Comparison of ENCODE assay signal across 22 cellular contexts in genomic region chr13:39452834-39453233, GRCh38.
DNase-seq lines count a peak whose midpoint lies in the region; ATAC-seq and TF ChIP-seq lines count a peak whose summit lies in the region.
"Had no signal": no experiment of that assay in that cellular context is flagged by ENCODE, and none has a peak within 500 bp of the region (broad histone marks: within the 10 kb centered on the region; RNA-seq: fewer than 3 reads in every experiment).

No MANE protein-coding gene starts in this region.

- TF ChIP-seq EP300 in esophagus muscularis mucosa (IDR thresholded peaks at IDR 0.05): no peak

- DNase-seq in SHP77 (lab: John Stamatoyannopoulos, UW) (peak; percentile 5 to 32), SHP77 treated with DMSO at 0.1 percent for 48 hours (lab: John Stamatoyannopoulos, UW) (no peak), esophagus muscularis mucosa (ENCODE audit: extremely low spot score) (no peak), mesothelial cell of epicardium (ENCODE audit: low spot score in 2 of 2, unreplicated experiment in 2 of 2) (no peak), upper lobe of right lung (no peak)
- no peak for DNase-seq in activated naive CD8-positive, alpha-beta T cell treated with anti-CD3 and anti-CD28 coated beads, Interleukin-2, amount 50 U/mL, for 24 hours
- no peak for DNase-seq in activated naive CD4-positive, alpha-beta T cell treated with anti-CD3 and anti-CD28 coated beads for 36 hours
- DNase-seq: activated CD4-positive, alpha-beta memory T cell treated with anti-CD3 and anti-CD28 coated beads, Interleukin-2, amount 10 ng/mL, durations not matched to agents 7 days and 5 days; activated T-cell treated with anti-CD3 and anti-CD28 coated beads, Interleukin-2, amount 50 U/mL, for 4 hours; CD4-positive, alpha-beta memory T cell; lower lobe of right lung; NCI-H1694; stimulated activated CD4-positive, alpha-beta T cell treated with anti-CD3 and anti-CD28 coated beads, Interleukin-15, amount 100 ng/mL, for 24 hours; stimulated activated naive B cell treated with anti-CD40 and anti-IgM and Interleukin-4, amounts not matched to agents 10 μg/mL and 1 μg/mL and 100 μg/mL, for 72 hours had no signal

- ATAC-seq in upper lobe of right lung (peak; percentile 51), HG03469 (IDR thresholded peaks at IDR 0.05; ENCODE audit: unreplicated experiment) (no peak)
- no peak for ATAC-seq in activated naive CD8-positive, alpha-beta T cell treated with anti-CD3 and anti-CD28 coated beads, Interleukin-2, amount 50 U/mL, for 24 hours
- ATAC-seq: activated T-cell treated with anti-CD3 and anti-CD28 coated beads, Interleukin-2, amount 50 U/mL, for 4 hours; esophagus mucosa; natural killer cell treated with Interleukin-12 subunit alpha and Interleukin-12 subunit beta and Interleukin-15 and Interleukin-18, amount 100 ng/mL, for 72 hours; WTC11 had no signal

- H3K27me3 Mint-ChIP-seq in mesothelial cell of epicardium (ENCODE audit: low read depth): no peaks in the 10 kb centered on the region
- peaks cover 3% of the 10 kb centered on the region for H3K27me3 Mint-ChIP-seq in activated naive CD8-positive, alpha-beta T cell treated with anti-CD3 and anti-CD28 coated beads, Interleukin-2, amount 50 U/mL, for 24 hours
- peaks cover 14% of the 10 kb centered on the region for H3K27me3 Mint-ChIP-seq in activated naive CD4-positive, alpha-beta T cell treated with anti-CD3 and anti-CD28 coated beads for 36 hours (ENCODE audit: low read depth)
- H3K27me3 Mint-ChIP-seq: natural killer cell treated with Interleukin-12 subunit alpha and Interleukin-12 subunit beta and Interleukin-15 and Interleukin-18, amount 100 ng/mL, for 72 hours had no signal

- peaks cover 33 to 65% (median 45%) of the 10 kb centered on the region in 4 donors for H3K4me1 ChIP-seq in esophagus muscularis mucosa
- peaks cover 40% of the 10 kb centered on the region for H3K4me1 ChIP-seq in upper lobe of right lung

- H3K9me3 ChIP-seq in esophagus muscularis mucosa (no peaks in the 10 kb centered on the region), upper lobe of right lung (no peaks in the 10 kb centered on the region)
- H3K9me3 ChIP-seq: lower lobe of right lung had no signal

- no peak for TF ChIP-seq POLR2A in esophagus muscularis mucosa (IDR thresholded peaks at IDR 0.05; ENCODE audit: low read depth)

- peaks cover 43% of the 10 kb centered on the region for H3K4me1 Mint-ChIP-seq in mesothelial cell of epicardium
- peaks cover 6% of the 10 kb centered on the region for H3K4me1 Mint-ChIP-seq in activated naive CD8-positive, alpha-beta T cell treated with anti-CD3 and anti-CD28 coated beads, Interleukin-2, amount 50 U/mL, for 24 hours
- no peaks in the 10 kb centered on the region for H3K4me1 Mint-ChIP-seq in activated naive CD4-positive, alpha-beta T cell treated with anti-CD3 and anti-CD28 coated beads for 36 hours (ENCODE audit: low read depth)
- H3K4me1 Mint-ChIP-seq: activated CD4-positive, alpha-beta memory T cell treated with anti-CD3 and anti-CD28 coated beads, Interleukin-2, amount 10 ng/mL, durations not matched to agents 7 days and 5 days; activated naive CD4-positive, alpha-beta T cell treated with anti-CD3 and anti-CD28 coated beads, Interleukin-2, amount 50 U/mL, for 24 hours; CD4-positive, alpha-beta memory T cell had no signal

- H3K4me3 ChIP-seq in esophagus muscularis mucosa (no peak overlapping the region), upper lobe of right lung (no peak overlapping the region)
- H3K4me3 ChIP-seq: dorsolateral prefrontal cortex, lower lobe of right lung, tibial nerve had no signal

- H3K27me3 ChIP-seq in esophagus muscularis mucosa (no peaks in the 10 kb centered on the region), upper lobe of right lung (no peaks in the 10 kb centered on the region)
- H3K27me3 ChIP-seq: dorsolateral prefrontal cortex, tibial nerve had no signal

- no peak overlapping the region for H3K4me3 Mint-ChIP-seq in mesothelial cell of epicardium
- no peak overlapping the region for H3K4me3 Mint-ChIP-seq in activated naive CD8-positive, alpha-beta T cell treated with anti-CD3 and anti-CD28 coated beads, Interleukin-2, amount 50 U/mL, for 24 hours
- H3K4me3 Mint-ChIP-seq in activated naive CD4-positive, alpha-beta T cell treated with anti-CD3 and anti-CD28 coated beads for 36 hours: no peak overlapping the region
- H3K4me3 Mint-ChIP-seq: activated CD4-positive, alpha-beta memory T cell treated with anti-CD3 and anti-CD28 coated beads, Interleukin-2, amount 10 ng/mL, durations not matched to agents 7 days and 5 days; activated naive CD4-positive, alpha-beta T cell treated with anti-CD3 and anti-CD28 coated beads, Interleukin-2, amount 50 U/mL, for 24 hours; activated T-cell treated with anti-CD3 and anti-CD28 coated beads, Interleukin-2, amount 50 U/mL, for 4 hours; CD4-positive, alpha-beta memory T cell; natural killer cell treated with Interleukin-12 subunit alpha and Interleukin-12 subunit beta and Interleukin-15 and Interleukin-18, amount 100 ng/mL, for 72 hours; stimulated activated naive B cell treated with anti-CD40 and anti-IgM and Interleukin-4, amounts not matched to agents 10 μg/mL and 1 μg/mL and 100 μg/mL, for 72 hours; T-helper 2 cell treated with Interferon-gamma antibody and Interleukin-4, amounts not matched to agents 5 μg/mL and 100 μg/mL, for 36 hours; WTC11 had no signal

- WGBS in esophagus muscularis mucosa: 50% methylated on average over 1 of the region's 1 CpG

- H3K36me3 ChIP-seq in esophagus muscularis mucosa (no peaks in the 10 kb centered on the region), upper lobe of right lung (no peaks in the 10 kb centered on the region)
- H3K36me3 ChIP-seq: lower lobe of right lung, tibial nerve had no signal

- no peaks in the 10 kb centered on the region for H3K36me3 Mint-ChIP-seq in mesothelial cell of epicardium
- no peaks in the 10 kb centered on the region for H3K36me3 Mint-ChIP-seq in activated naive CD8-positive, alpha-beta T cell treated with anti-CD3 and anti-CD28 coated beads, Interleukin-2, amount 50 U/mL, for 24 hours (ENCODE audit: low read depth)
- no peaks in the 10 kb centered on the region for H3K36me3 Mint-ChIP-seq in activated naive CD4-positive, alpha-beta T cell treated with anti-CD3 and anti-CD28 coated beads for 36 hours (ENCODE audit: low read depth)
- H3K36me3 Mint-ChIP-seq: activated naive CD4-positive, alpha-beta T cell treated with anti-CD3 and anti-CD28 coated beads, Interleukin-2, amount 50 U/mL, for 24 hours; CD4-positive, alpha-beta memory T cell; natural killer cell treated with Interleukin-12 subunit alpha and Interleukin-12 subunit beta and Interleukin-15 and Interleukin-18, amount 100 ng/mL, for 72 hours; stimulated activated naive B cell treated with anti-CD40 and anti-IgM and Interleukin-4, amounts not matched to agents 10 μg/mL and 1 μg/mL and 100 μg/mL, for 72 hours; WTC11 had no signal

- TF ChIP-seq CTCF in esophagus muscularis mucosa (IDR thresholded peaks at IDR 0.05): no peak
- no peak for TF ChIP-seq CTCF in mesothelial cell of epicardium (IDR thresholded peaks at IDR 0.05; ENCODE audit: unreplicated experiment)
- TF ChIP-seq CTCF in upper lobe of right lung (IDR thresholded peaks at IDR 0.05): no peak

- CTCF ChIA-PET in activated naive CD4-positive, alpha-beta T cell treated with anti-CD3 and anti-CD28 coated beads for 36 hours (lab: Charles Lee): no interaction called here

- H3K9me3 Mint-ChIP-seq in mesothelial cell of epicardium: peaks cover 5% of the 10 kb centered on the region
- H3K9me3 Mint-ChIP-seq in activated naive CD8-positive, alpha-beta T cell treated with anti-CD3 and anti-CD28 coated beads, Interleukin-2, amount 50 U/mL, for 24 hours: no peaks in the 10 kb centered on the region
- peaks cover 3% of the 10 kb centered on the region for H3K9me3 Mint-ChIP-seq in activated naive CD4-positive, alpha-beta T cell treated with anti-CD3 and anti-CD28 coated beads for 36 hours
- H3K9me3 Mint-ChIP-seq: activated naive CD4-positive, alpha-beta T cell treated with anti-CD3 and anti-CD28 coated beads, Interleukin-2, amount 50 U/mL, for 24 hours; T-helper 2 cell treated with Interferon-gamma antibody and Interleukin-4, amounts not matched to agents 5 μg/mL and 100 μg/mL, for 36 hours had no signal

- intact Hi-C loops in esophagus muscularis mucosa (cut with DNase I): no loop called here
- intact Hi-C loops in upper lobe of right lung (cut with DNase I): no loop called here
- intact Hi-C loops in activated naive CD4-positive, alpha-beta T cell treated with anti-CD3 and anti-CD28 coated beads for 36 hours (cut with micrococcal nuclease): no loop called here

- H3K27ac ChIP-seq in esophagus muscularis mucosa (replicated peaks in 1 of 4) (peak overlapping the region in 3 of 4 donors; percentile 39 to 57 (median 48)), upper lobe of right lung (no peak overlapping the region)
- H3K27ac ChIP-seq: lower lobe of right lung had no signal

- peak overlapping the region; percentile 41 for H3K27ac Mint-ChIP-seq in mesothelial cell of epicardium
- no peak overlapping the region for H3K27ac Mint-ChIP-seq in activated naive CD8-positive, alpha-beta T cell treated with anti-CD3 and anti-CD28 coated beads, Interleukin-2, amount 50 U/mL, for 24 hours
- no peak overlapping the region for H3K27ac Mint-ChIP-seq in activated naive CD4-positive, alpha-beta T cell treated with anti-CD3 and anti-CD28 coated beads for 36 hours
- H3K27ac Mint-ChIP-seq: activated CD4-positive, alpha-beta memory T cell treated with anti-CD3 and anti-CD28 coated beads, Interleukin-2, amount 10 ng/mL, durations not matched to agents 7 days and 5 days; activated naive CD4-positive, alpha-beta T cell treated with anti-CD3 and anti-CD28 coated beads, Interleukin-2, amount 50 U/mL, for 24 hours; CD4-positive, alpha-beta memory T cell; natural killer cell treated with Interleukin-12 subunit alpha and Interleukin-12 subunit beta and Interleukin-15 and Interleukin-18, amount 100 ng/mL, for 72 hours; stimulated activated naive B cell treated with anti-CD40 and anti-IgM and Interleukin-4, amounts not matched to agents 10 μg/mL and 1 μg/mL and 100 μg/mL, for 72 hours; T-helper 2 cell treated with Interferon-gamma antibody and Interleukin-4, amounts not matched to agents 5 μg/mL and 100 μg/mL, for 36 hours; WTC11 had no signal

Comparison
In these comparisons a context has a peak if more than half of its experiments do, and no peak if none do; other contexts are left out.
1. DNase-seq: peak in SHP77 (2 of 2); none in SHP77 treated with DMSO at 0.1 percent for 48 hours (single experiment), esophagus muscularis mucosa (single experiment), mesothelial cell of epicardium (0 of 2), upper lobe of right lung (single experiment), activated naive CD8-positive, alpha-beta T cell treated with anti-CD3 and anti-CD28 coated beads, Interleukin-2, amount 50 U/mL, for 24 hours (single experiment) and activated naive CD4-positive, alpha-beta T cell treated with anti-CD3 and anti-CD28 coated beads for 36 hours (single experiment).